2 cellular contexts compared by ENCODE assay signal in the genomic region with DNA sequence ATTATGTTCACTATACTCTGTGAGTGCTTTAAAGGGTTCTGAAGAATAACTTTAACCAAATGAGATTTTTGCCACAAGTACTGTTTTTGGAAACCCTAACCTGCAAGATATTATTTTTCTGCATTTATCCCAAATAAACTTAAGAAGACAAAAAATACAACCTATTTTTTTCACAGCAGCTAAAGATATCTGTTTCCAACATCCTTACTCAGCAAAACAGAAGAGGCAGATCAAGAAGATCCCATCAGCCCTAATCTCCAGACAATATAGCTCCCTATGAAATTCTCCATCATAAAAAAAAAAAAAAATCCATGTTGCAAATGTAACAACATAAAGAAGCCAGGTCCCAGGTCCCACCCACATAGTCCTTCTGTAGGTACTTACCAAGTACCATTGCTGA.
TF ChIP-seq lines count a peak whose summit lies in the region.

No MANE protein-coding gene starts in this region.

TF ChIP-seq in HepG2, 621 proteins besides CTCF, POLR2A, EP300 and RAD21:
- TF ChIP-seq MAFK (conservative IDR thresholded peaks at IDR 0.05 in 1 of 2, IDR thresholded peaks at IDR 0.05 in 1 of 2; ENCODE audit: low read length in 2 of 2) = peak; percentile 20 to 71; a peak in 2 of 4 replicates
- no peak for TF ChIP-seq TEF (CRISPR knock-in tag; IDR thresholded peaks at IDR 0.05)
- no peak for TF ChIP-seq RARG (CRISPR knock-in tag; IDR thresholded peaks at IDR 0.05; ENCODE audit: low read depth)
- TF ChIP-seq, protein P1, sequence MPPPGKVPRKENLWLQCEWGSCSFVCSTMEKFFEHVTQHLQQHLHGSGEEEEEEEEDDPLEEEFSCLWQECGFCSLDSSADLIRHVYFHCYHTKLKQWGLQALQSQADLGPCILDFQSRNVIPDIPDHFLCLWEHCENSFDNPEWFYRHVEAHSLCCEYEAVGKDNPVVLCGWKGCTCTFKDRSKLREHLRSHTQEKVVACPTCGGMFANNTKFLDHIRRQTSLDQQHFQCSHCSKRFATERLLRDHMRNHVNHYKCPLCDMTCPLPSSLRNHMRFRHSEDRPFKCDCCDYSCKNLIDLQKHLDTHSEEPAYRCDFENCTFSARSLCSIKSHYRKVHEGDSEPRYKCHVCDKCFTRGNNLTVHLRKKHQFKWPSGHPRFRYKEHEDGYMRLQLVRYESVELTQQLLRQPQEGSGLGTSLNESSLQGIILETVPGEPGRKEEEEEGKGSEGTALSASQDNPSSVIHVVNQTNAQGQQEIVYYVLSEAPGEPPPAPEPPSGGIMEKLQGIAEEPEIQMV (CRISPR knock-in tag; IDR thresholded peaks at IDR 0.05; ENCODE audit: low read depth) = no peak
- TF ChIP-seq MAFF (IDR thresholded peaks at IDR 0.05; ENCODE audit: low read depth, low read length) = 0 out of 2 replicates have a peak, but pooled peaks have one; percentile 37
- no peak for TF ChIP-seq PLRG1 (conservative IDR thresholded peaks at IDR 0.05)
- TF ChIP-seq JUN (CRISPR knock-in tag; IDR thresholded peaks at IDR 0.05) = no peak

TF ChIP-seq in IMR-90, 13 proteins besides CTCF, POLR2A, EP300 and RAD21:
- TF ChIP-seq CEBPB (IDR thresholded peaks at IDR 0.05; ENCODE audit: low read depth, low read length) (no peak), MAFK (IDR thresholded peaks at IDR 0.05; ENCODE audit: low read depth, low read length) (peak; percentile 64), RCOR1 (IDR thresholded peaks at IDR 0.05; ENCODE audit: insufficient replicate concordance, low read length) (no peak)
